In the genomic region with DNA sequence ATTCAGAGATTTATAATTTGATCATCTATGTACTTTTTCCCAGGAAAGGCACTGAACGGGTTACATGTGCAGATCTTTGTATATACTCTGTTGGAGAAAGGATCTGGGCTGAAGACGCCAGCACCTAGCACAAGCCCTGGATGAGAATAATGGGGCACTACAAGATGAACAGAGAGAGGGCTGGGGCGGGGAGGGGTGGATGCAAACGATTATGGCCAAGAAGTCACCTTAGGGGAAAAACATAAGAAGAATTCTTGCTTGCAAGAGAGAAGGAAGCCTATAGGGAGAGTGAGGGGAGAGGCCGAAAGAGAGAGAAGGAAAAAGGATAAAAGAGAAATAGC, we compare ENCODE assay signal across 1 cellular context.
TF ChIP-seq lines count a peak whose summit lies in the region.

No MANE protein-coding gene starts in this region.

TF ChIP-seq in GM23338, 12 proteins besides CTCF, POLR2A, EP300 and RAD21 (continued from another document):
- TF ChIP-seq, protein P1, sequence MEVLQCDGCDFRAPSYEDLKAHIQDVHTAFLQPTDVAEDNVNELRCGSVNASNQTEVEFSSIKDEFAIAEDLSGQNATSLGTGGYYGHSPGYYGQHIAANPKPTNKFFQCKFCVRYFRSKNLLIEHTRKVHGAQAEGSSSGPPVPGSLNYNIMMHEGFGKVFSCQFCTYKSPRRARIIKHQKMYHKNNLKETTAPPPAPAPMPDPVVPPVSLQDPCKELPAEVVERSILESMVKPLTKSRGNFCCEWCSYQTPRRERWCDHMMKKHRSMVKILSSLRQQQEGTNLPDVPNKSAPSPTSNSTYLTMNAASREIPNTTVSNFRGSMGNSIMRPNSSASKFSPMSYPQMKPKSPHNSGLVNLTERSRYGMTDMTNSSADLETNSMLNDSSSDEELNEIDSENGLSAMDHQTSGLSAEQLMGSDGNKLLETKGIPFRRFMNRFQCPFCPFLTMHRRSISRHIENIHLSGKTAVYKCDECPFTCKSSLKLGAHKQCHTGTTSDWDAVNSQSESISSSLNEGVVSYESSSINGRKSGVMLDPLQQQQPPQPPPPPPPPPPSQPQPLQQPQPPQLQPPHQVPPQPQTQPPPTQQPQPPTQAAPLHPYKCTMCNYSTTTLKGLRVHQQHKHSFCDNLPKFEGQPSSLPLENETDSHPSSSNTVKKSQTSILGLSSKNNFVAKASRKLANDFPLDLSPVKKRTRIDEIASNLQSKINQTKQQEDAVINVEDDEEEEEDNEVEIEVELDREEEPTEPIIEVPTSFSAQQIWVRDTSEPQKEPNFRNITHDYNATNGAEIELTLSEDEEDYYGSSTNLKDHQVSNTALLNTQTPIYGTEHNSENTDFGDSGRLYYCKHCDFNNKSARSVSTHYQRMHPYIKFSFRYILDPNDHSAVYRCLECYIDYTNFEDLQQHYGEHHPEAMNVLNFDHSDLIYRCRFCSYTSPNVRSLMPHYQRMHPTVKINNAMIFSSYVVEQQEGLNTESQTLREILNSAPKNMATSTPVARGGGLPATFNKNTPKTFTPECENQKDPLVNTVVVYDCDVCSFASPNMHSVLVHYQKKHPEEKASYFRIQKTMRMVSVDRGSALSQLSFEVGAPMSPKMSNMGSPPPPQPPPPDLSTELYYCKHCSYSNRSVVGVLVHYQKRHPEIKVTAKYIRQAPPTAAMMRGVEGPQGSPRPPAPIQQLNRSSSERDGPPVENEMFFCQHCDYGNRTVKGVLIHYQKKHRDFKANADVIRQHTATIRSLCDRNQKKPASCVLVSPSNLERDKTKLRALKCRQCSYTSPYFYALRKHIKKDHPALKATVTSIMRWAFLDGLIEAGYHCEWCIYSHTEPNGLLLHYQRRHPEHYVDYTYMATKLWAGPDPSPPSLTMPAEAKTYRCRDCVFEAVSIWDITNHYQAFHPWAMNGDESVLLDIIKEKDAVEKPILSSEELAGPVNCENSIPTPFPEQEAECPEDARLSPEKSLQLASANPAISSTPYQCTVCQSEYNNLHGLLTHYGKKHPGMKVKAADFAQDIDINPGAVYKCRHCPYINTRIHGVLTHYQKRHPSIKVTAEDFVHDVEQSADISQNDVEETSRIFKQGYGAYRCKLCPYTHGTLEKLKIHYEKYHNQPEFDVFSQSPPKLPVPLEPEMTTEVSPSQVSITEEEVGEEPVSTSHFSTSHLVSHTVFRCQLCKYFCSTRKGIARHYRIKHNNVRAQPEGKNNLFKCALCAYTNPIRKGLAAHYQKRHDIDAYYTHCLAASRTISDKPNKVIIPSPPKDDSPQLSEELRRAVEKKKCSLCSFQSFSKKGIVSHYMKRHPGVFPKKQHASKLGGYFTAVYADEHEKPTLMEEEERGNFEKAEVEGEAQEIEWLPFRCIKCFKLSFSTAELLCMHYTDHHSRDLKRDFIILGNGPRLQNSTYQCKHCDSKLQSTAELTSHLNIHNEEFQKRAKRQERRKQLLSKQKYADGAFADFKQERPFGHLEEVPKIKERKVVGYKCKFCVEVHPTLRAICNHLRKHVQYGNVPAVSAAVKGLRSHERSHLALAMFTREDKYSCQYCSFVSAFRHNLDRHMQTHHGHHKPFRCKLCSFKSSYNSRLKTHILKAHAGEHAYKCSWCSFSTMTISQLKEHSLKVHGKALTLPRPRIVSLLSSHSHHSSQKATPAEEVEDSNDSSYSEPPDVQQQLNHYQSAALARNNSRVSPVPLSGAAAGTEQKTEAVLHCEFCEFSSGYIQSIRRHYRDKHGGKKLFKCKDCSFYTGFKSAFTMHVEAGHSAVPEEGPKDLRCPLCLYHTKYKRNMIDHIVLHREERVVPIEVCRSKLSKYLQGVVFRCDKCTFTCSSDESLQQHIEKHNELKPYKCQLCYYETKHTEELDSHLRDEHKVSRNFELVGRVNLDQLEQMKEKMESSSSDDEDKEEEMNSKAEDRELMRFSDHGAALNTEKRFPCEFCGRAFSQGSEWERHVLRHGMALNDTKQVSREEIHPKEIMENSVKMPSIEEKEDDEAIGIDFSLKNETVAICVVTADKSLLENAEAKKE (CRISPR knock-in tag; IDR thresholded peaks at IDR 0.05), result no peak
